Comparison of ENCODE assay signal across 29 cellular contexts in genomic region chr6:169912266-169913095, GRCh38.
DNase-seq lines count a peak whose midpoint lies in the region; ATAC-seq and TF ChIP-seq lines count a peak whose summit lies in the region.
"Had no signal": no experiment of that assay in that cellular context is flagged by ENCODE, and none has a peak within 500 bp of the region (broad histone marks: within the 10 kb centered on the region; RNA-seq: fewer than 3 reads in every experiment).

No MANE protein-coding gene starts in this region.

- H3K27ac Mint-ChIP-seq in activated CD4-positive, alpha-beta T cell treated with anti-CD3 and anti-CD28 coated beads, Interleukin-2, amount 10 ng/mL, durations not matched to agents 24 days and 14 days: no peak overlapping the region
- H3K27ac Mint-ChIP-seq in chondrocyte (ENCODE audit: unreplicated experiment) (no peak overlapping the region), T-cell (no peak overlapping the region)
- H3K27ac Mint-ChIP-seq: activated CD4-positive, alpha-beta T cell treated with anti-CD3 and anti-CD28 coated beads for 36 hours; activated naive CD4-positive, alpha-beta T cell treated with anti-CD3 and anti-CD28 coated beads, Interleukin-2, amount 50 U/mL, for 72 hours; stimulated activated naive CD8-positive, alpha-beta T cell treated with anti-CD3 and anti-CD28 coated beads, Interleukin-15, amount 100 ng/mL, for 72 hours had no signal

- intact Hi-C loops in activated CD4-positive, alpha-beta T cell treated with anti-CD3 and anti-CD28 coated beads, Interleukin-2, amount 10 ng/mL, durations not matched to agents 24 days and 14 days (cut with micrococcal nuclease): no loop called here

- CTCF ChIA-PET in T-cell (lab: Charles Lee): no interaction called here

- H2AFZ ChIP-seq in GM23248: no peak overlapping the region
- H2AFZ ChIP-seq: parathyroid adenoma had no signal

- 52 to 56% methylated on average over 21 of the region's 21 CpGs for WGBS in GM23248 (ENCODE audit: low coverage in 1 of 2, low lambda C conversion rate in 2 of 2, missing lambda C conversion rate in 2 of 2), 2 experiments

- no peaks in the 10 kb centered on the region for H3F3A ChIP-seq in GM23248 (ENCODE audit: insufficient read depth)

- H3K4me3 ChIP-seq in AG10803 (ENCODE audit: low read length) (no peak overlapping the region), GM23248 (no peak overlapping the region), foreskin fibroblast (ENCODE audit: low read depth in 1 of 2, low read length in 2 of 2) (no peak overlapping the region)
- H3K4me3 ChIP-seq: HAP-1, mucosa of descending colon, right atrium auricular region, tibial artery had no signal

- ATAC-seq in T-cell (replicated peaks in 1 of 4): no peak
- ATAC-seq: activated CD4-positive, alpha-beta T cell treated with anti-CD3 and anti-CD28 coated beads for 36 hours; left colon; mucosa of descending colon; stimulated activated naive CD8-positive, alpha-beta T cell treated with anti-CD3 and anti-CD28 coated beads, Interleukin-15, amount 100 ng/mL, for 72 hours had no signal

- H3K27ac ChIP-seq in GM23248: no peak overlapping the region
- H3K27ac ChIP-seq: parathyroid adenoma, right atrium auricular region, tibial artery, VCaP had no signal

- no peaks in the 10 kb centered on the region for H3K9me2 ChIP-seq in GM23248 (ENCODE audit: insufficient read depth)

- H3K36me3 Mint-ChIP-seq in activated CD4-positive, alpha-beta T cell treated with anti-CD3 and anti-CD28 coated beads, Interleukin-2, amount 10 ng/mL, durations not matched to agents 24 days and 14 days (ENCODE audit: low read depth): no peaks in the 10 kb centered on the region
- no peaks in the 10 kb centered on the region for H3K36me3 Mint-ChIP-seq in chondrocyte (ENCODE audit: low read depth)
- H3K36me3 Mint-ChIP-seq in T-cell: no peaks in the 10 kb centered on the region
- H3K36me3 Mint-ChIP-seq: activated naive CD4-positive, alpha-beta T cell treated with anti-CD3 and anti-CD28 coated beads, Interleukin-2, amount 50 U/mL, for 72 hours had no signal

- in situ Hi-C loops in GM23248 (cut with MboI): no loop called here

- H3K9ac ChIP-seq in GM23248: no peak overlapping the region
- H3K9ac ChIP-seq: parathyroid adenoma had no signal

- H3K4me1 Mint-ChIP-seq in activated CD4-positive, alpha-beta T cell treated with anti-CD3 and anti-CD28 coated beads, Interleukin-2, amount 10 ng/mL, durations not matched to agents 24 days and 14 days: no peaks in the 10 kb centered on the region
- H3K4me1 Mint-ChIP-seq in chondrocyte (ENCODE audit: low read depth) (no peaks in the 10 kb centered on the region), T-cell (peaks cover 6 to 9% (median 8%) of the 10 kb centered on the region in 3 donors)
- H3K4me1 Mint-ChIP-seq: activated CD4-positive, alpha-beta T cell treated with anti-CD3 and anti-CD28 coated beads for 36 hours had no signal

- TF ChIP-seq CTCF in AG10803 (conservative IDR thresholded peaks at IDR 0.05; ENCODE audit: low read length) (no peak), foreskin fibroblast (IDR thresholded peaks at IDR 0.05; ENCODE audit: low read depth, low read length) (no peak), chondrocyte (IDR thresholded peaks at IDR 0.05) (no peak)

- no peaks in the 10 kb centered on the region for H3K79me2 ChIP-seq in GM23248 (ENCODE audit: insufficient read depth)
- H3K79me2 ChIP-seq: parathyroid adenoma had no signal

- H4K20me1 ChIP-seq in GM23248 (ENCODE audit: insufficient read depth): no peaks in the 10 kb centered on the region

- H3K4me2 ChIP-seq in GM23248 (ENCODE audit: unreplicated experiment): no peak overlapping the region

- DNase-seq in AG10803 (ENCODE audit: low read depth) (peak; percentile 1), GM23248 (peak; percentile 36), NOMO-1 treated with dmso at 0.1 percent for 144 hours (lab: John Stamatoyannopoulos, UW; ENCODE audit: unreplicated experiment) (peak; percentile 70), foreskin fibroblast (peak; percentile 12 to 24), chondrocyte (ENCODE audit: low spot score) (no peak), T-cell (no peak), DMS153 treated with DMSO at 0.1 percent for 48 hours (lab: John Stamatoyannopoulos, UW; ENCODE audit: unreplicated experiment) (no peak)
- DNase-seq in activated CD4-positive, alpha-beta T cell treated with anti-CD3 and anti-CD28 coated beads, Interleukin-2, amount 10 ng/mL, durations not matched to agents 24 days and 14 days: no peak
- DNase-seq: activated CD4-positive, alpha-beta T cell treated with anti-CD3 and anti-CD28 coated beads for 36 hours; activated CD8-positive, alpha-beta memory T cell treated with anti-CD3 and anti-CD28 coated beads for 24 hours; activated effector memory CD4-positive, alpha-beta T cell treated with Interleukin-2 at 50 U/mL for 16 hours; amygdala; Caco-2; DMS79; GDM1; left colon; mammary epithelial cell; mucosa of descending colon; NCI-H1930; NCI-H510A treated with DMSO at 0.1 percent for 48 hours; Right ventricle myocardium superior; stimulated activated CD8-positive, alpha-beta memory T cell treated with anti-CD3 and anti-CD28 coated beads, Interleukin-4, amount 100 ng/mL, for 48 hours; stimulated activated naive CD8-positive, alpha-beta T cell treated with anti-CD3 and anti-CD28 coated beads, Interleukin-15, amount 100 ng/mL, for 72 hours; tibial artery had no signal

- H3K27me3 ChIP-seq in GM23248 (replicated peaks; ENCODE audit: insufficient read depth): 0 out of 2 replicates have a peak, but pooled peaks cover 6% of the 10 kb centered on the region
- H3K27me3 ChIP-seq: right atrium auricular region had no signal

- POLR2A ChIA-PET in T-cell (lab: Charles Lee): interaction anchor here in 1 of 2 donors (0.7 kb wide), 1 partner anchor 1732 kb away, joined by 4 read pairs; no protein-coding TSS in a partner anchor

- no peaks in the 10 kb centered on the region for H3K36me3 ChIP-seq in GM23248 (ENCODE audit: low read depth)
- H3K36me3 ChIP-seq: HAP-1, right atrium auricular region, tibial artery had no signal

- H3K4me3 Mint-ChIP-seq in activated CD4-positive, alpha-beta T cell treated with anti-CD3 and anti-CD28 coated beads, Interleukin-2, amount 10 ng/mL, durations not matched to agents 24 days and 14 days: no peak overlapping the region
- H3K4me3 Mint-ChIP-seq in chondrocyte (ENCODE audit: unreplicated experiment) (no peak overlapping the region), T-cell (no peak overlapping the region)
- H3K4me3 Mint-ChIP-seq: activated CD4-positive, alpha-beta T cell treated with anti-CD3 and anti-CD28 coated beads for 36 hours; stimulated activated naive CD8-positive, alpha-beta T cell treated with anti-CD3 and anti-CD28 coated beads, Interleukin-15, amount 100 ng/mL, for 72 hours had no signal

- H3K9me3 Mint-ChIP-seq in activated CD4-positive, alpha-beta T cell treated with anti-CD3 and anti-CD28 coated beads, Interleukin-2, amount 10 ng/mL, durations not matched to agents 24 days and 14 days: no peaks in the 10 kb centered on the region
- H3K9me3 Mint-ChIP-seq in chondrocyte (ENCODE audit: low read depth) (no peaks in the 10 kb centered on the region), T-cell (no peaks in the 10 kb centered on the region)
- H3K9me3 Mint-ChIP-seq: activated naive CD4-positive, alpha-beta T cell treated with anti-CD3 and anti-CD28 coated beads, Interleukin-2, amount 50 U/mL, for 72 hours; stimulated activated naive CD8-positive, alpha-beta T cell treated with anti-CD3 and anti-CD28 coated beads, Interleukin-15, amount 100 ng/mL, for 72 hours had no signal

- no peaks in the 10 kb centered on the region for H3K9me3 ChIP-seq in GM23248 (ENCODE audit: low read depth)
- H3K9me3 ChIP-seq: HAP-1, mucosa of descending colon, right atrium auricular region, tibial artery had no signal

- no peaks in the 10 kb centered on the region for H3K4me1 ChIP-seq in GM23248 (ENCODE audit: insufficient read depth)
- H3K4me1 ChIP-seq: Caco-2, HAP-1, parathyroid adenoma, right atrium auricular region, tibial artery had no signal

- H3K27me3 Mint-ChIP-seq in activated CD4-positive, alpha-beta T cell treated with anti-CD3 and anti-CD28 coated beads, Interleukin-2, amount 10 ng/mL, durations not matched to agents 24 days and 14 days: no peaks in the 10 kb centered on the region
- H3K27me3 Mint-ChIP-seq in chondrocyte (ENCODE audit: low read depth) (peaks cover 25% of the 10 kb centered on the region), T-cell (peaks cover 7 to 23% of the 10 kb centered on the region in 2 donors)

Comparison
In these comparisons a context has a peak if more than half of its experiments do, and no peak if none do; other contexts are left out.
1. DNase-seq: peak in AG10803 (single experiment), GM23248 (single experiment), NOMO-1 treated with dmso at 0.1 percent for 144 hours (single experiment) and foreskin fibroblast (2 of 2); none in activated CD4-positive, alpha-beta T cell treated with anti-CD3 and anti-CD28 coated beads, Interleukin-2, amount 10 ng/mL, durations not matched to agents 24 days and 14 days (single experiment), chondrocyte (single experiment), T-cell (0 of 34) and DMS153 treated with DMSO at 0.1 percent for 48 hours (single experiment).